Comparison of ENCODE assay signal across 35 cellular contexts in genomic region chr1:153336650-153337049, GRCh38. TPM values are rescaled to one million over a fixed set of nuclear protein-coding genes. Genes with fewer than 3 reads are reported as not detected.
"Had no signal": no experiment of that assay in that cellular context is flagged by ENCODE, and none has a peak within 500 bp of the region (broad histone marks: within the 10 kb centered on the region; RNA-seq: fewer than 3 reads in every experiment).

No MANE protein-coding gene starts in this region.

- H3K9ac ChIP-seq: parathyroid adenoma had no signal

- H3K27ac Mint-ChIP-seq: activated naive CD8-positive, alpha-beta T cell; activated T-helper 2 cell treated with anti-CD3 and anti-CD28 coated beads, Interferon-gamma antibody, Interleukin-2, Interleukin-4, amounts not matched to agents 10 μg/mL and 5 μg/mL and 100 μg/mL, durations not matched to agents 14 hours and 24 hours and 36 hours; endodermal cell; memory B cell; nephron; stimulated activated effector memory CD8-positive, alpha-beta T cell treated with anti-CD3 and anti-CD28 coated beads, Interleukin-12 subunit alpha, Interleukin-12 subunit beta, amount 100 ng/mL, for 72 hours; type B pancreatic cell; WTC11 had no signal

- DNase-seq: activated CD4-positive, alpha-beta T cell treated with anti-CD3 and anti-CD28 coated beads, Interleukin-2, amount 50 U/mL, for 4 hours; activated CD8-positive, alpha-beta memory T cell treated with anti-CD3 and anti-CD28 coated beads, Interleukin-2, amount 50 U/mL, for 48 hours; activated naive CD4-positive, alpha-beta T cell; activated T-cell treated with anti-CD3 and anti-CD28 coated beads, Interleukin-2, amount 50 U/mL, for 4 hours; adrenal gland; cerebellar nuclear complex; cortex of kidney; endodermal cell; esophagus squamous epithelium; gastrocnemius medialis; hypothalamus; islet precursor cell; left colon; right cardiac atrium; stimulated activated CD4-positive, alpha-beta T cell treated with anti-CD3 and anti-CD28 coated beads, Interleukin-12 subunit alpha, Interleukin-12 subunit beta, amount 100 ng/mL, for 4 hours; stomach; T-helper 1 cell; T-helper 9 cell; testis had no signal

- H3K27me3 Mint-ChIP-seq: activated naive CD8-positive, alpha-beta T cell had no signal

- H3K4me1 Mint-ChIP-seq: memory B cell; nephron; stimulated activated effector memory CD8-positive, alpha-beta T cell treated with anti-CD3 and anti-CD28 coated beads, Interleukin-12 subunit alpha, Interleukin-12 subunit beta, amount 100 ng/mL, for 72 hours; WTC11 had no signal

- H3K9me3 Mint-ChIP-seq: activated T-helper 2 cell treated with anti-CD3 and anti-CD28 coated beads, Interferon-gamma antibody, Interleukin-2, Interleukin-4, amounts not matched to agents 10 μg/mL and 5 μg/mL and 100 μg/mL, durations not matched to agents 14 hours and 24 hours and 36 hours; endodermal cell; stimulated activated effector memory CD8-positive, alpha-beta T cell treated with anti-CD3 and anti-CD28 coated beads, Interleukin-12 subunit alpha, Interleukin-12 subunit beta, amount 100 ng/mL, for 72 hours; type B pancreatic cell had no signal

- ATAC-seq: activated T-cell treated with anti-CD3 and anti-CD28 coated beads, Interleukin-2, amount 50 U/mL, for 4 hours; gastrocnemius medialis; left colon; right cardiac atrium; stimulated activated effector memory CD8-positive, alpha-beta T cell treated with anti-CD3 and anti-CD28 coated beads, Interleukin-12 subunit alpha, Interleukin-12 subunit beta, amount 100 ng/mL, for 72 hours; WTC11 had no signal

- H3K4me3 ChIP-seq: adrenal gland, esophagus squamous epithelium, gastrocnemius medialis, stomach, testis, vagina had no signal

- H3K9me3 ChIP-seq: esophagus squamous epithelium, gastrocnemius medialis, testis, vagina had no signal

- H3K36me3 ChIP-seq: adrenal gland, gastrocnemius medialis, stomach, vagina had no signal

- H2AFZ ChIP-seq: parathyroid adenoma had no signal

- FAIRE-seq: astrocyte, bronchial epithelial cell had no signal

- H3K79me2 ChIP-seq: parathyroid adenoma had no signal

- H3K27me3 ChIP-seq: adrenal gland, esophagus squamous epithelium, gastrocnemius medialis, testis, vagina had no signal

- H3K4me1 ChIP-seq: adrenal gland, esophagus squamous epithelium, gastrocnemius medialis, parathyroid adenoma, stomach, testis, vagina had no signal

- H3K36me3 Mint-ChIP-seq: stimulated activated effector memory CD8-positive, alpha-beta T cell treated with anti-CD3 and anti-CD28 coated beads, Interleukin-12 subunit alpha, Interleukin-12 subunit beta, amount 100 ng/mL, for 72 hours; type B pancreatic cell had no signal

- H3K27ac ChIP-seq: adrenal gland, esophagus squamous epithelium, gastrocnemius medialis, parathyroid adenoma, stomach, testis, vagina had no signal

- H3K4me3 Mint-ChIP-seq: activated naive CD8-positive, alpha-beta T cell; activated T-cell treated with anti-CD3 and anti-CD28 coated beads, Interleukin-2, amount 50 U/mL, for 4 hours; endodermal cell; memory B cell; nephron; stimulated activated effector memory CD8-positive, alpha-beta T cell treated with anti-CD3 and anti-CD28 coated beads, Interleukin-12 subunit alpha, Interleukin-12 subunit beta, amount 100 ng/mL, for 72 hours; type B pancreatic cell; WTC11 had no signal

RNA-seq across cellular contexts. Expression of gene PGLYRP4, which starts 12.0 kb away (rescaled TPM):
- total RNA-seq: activated CD8-positive, alpha-beta memory T cell treated with anti-CD3 and anti-CD28 coated beads for 36 hours; activated T-cell treated with anti-CD3 and anti-CD28 coated beads, Interleukin-2, amount 50 U/mL, for 4 hours; activated T-helper 2 cell treated with anti-CD3 and anti-CD28 coated beads, Interferon-gamma antibody, Interleukin-2, Interleukin-4, amounts not matched to agents 10 μg/mL and 5 μg/mL and 100 μg/mL, durations not matched to agents 14 hours and 24 hours and 36 hours; adrenal gland; astrocyte; bronchial epithelial cell; endodermal cell; gastrocnemius medialis; left colon; mononuclear cell; myocyte; pulmonary artery endothelial cell; right cardiac atrium; skeletal muscle tissue; stomach; WTC11 had no signal
- polyA plus RNA-seq: adrenal gland, right cardiac atrium had no signal

RNA-seq across cellular contexts. Expression of gene S100A9, which starts 21.0 kb away (rescaled TPM):
- total RNA-seq: activated CD8-positive, alpha-beta memory T cell treated with anti-CD3 and anti-CD28 coated beads for 36 hours; activated T-helper 2 cell treated with anti-CD3 and anti-CD28 coated beads, Interferon-gamma antibody, Interleukin-2, Interleukin-4, amounts not matched to agents 10 μg/mL and 5 μg/mL and 100 μg/mL, durations not matched to agents 14 hours and 24 hours and 36 hours; endodermal cell; myocyte had no signal

RNA-seq across cellular contexts. Expression of gene PGLYRP3, which starts 23.9 kb away (rescaled TPM):
- total RNA-seq: activated CD8-positive, alpha-beta memory T cell treated with anti-CD3 and anti-CD28 coated beads for 36 hours; activated T-cell treated with anti-CD3 and anti-CD28 coated beads, Interleukin-2, amount 50 U/mL, for 4 hours; activated T-helper 2 cell treated with anti-CD3 and anti-CD28 coated beads, Interferon-gamma antibody, Interleukin-2, Interleukin-4, amounts not matched to agents 10 μg/mL and 5 μg/mL and 100 μg/mL, durations not matched to agents 14 hours and 24 hours and 36 hours; adrenal gland; astrocyte; endodermal cell; gastrocnemius medialis; left colon; mononuclear cell; myocyte; pulmonary artery endothelial cell; right cardiac atrium; skeletal muscle tissue; stomach; testis; WTC11 had no signal
- polyA plus RNA-seq: adrenal gland, right cardiac atrium had no signal

RNA-seq across cellular contexts. Expression of gene S100A12, which starts 38.8 kb away (rescaled TPM):
- total RNA-seq: activated CD8-positive, alpha-beta memory T cell treated with anti-CD3 and anti-CD28 coated beads for 36 hours; activated T-cell treated with anti-CD3 and anti-CD28 coated beads, Interleukin-2, amount 50 U/mL, for 4 hours; activated T-helper 2 cell treated with anti-CD3 and anti-CD28 coated beads, Interferon-gamma antibody, Interleukin-2, Interleukin-4, amounts not matched to agents 10 μg/mL and 5 μg/mL and 100 μg/mL, durations not matched to agents 14 hours and 24 hours and 36 hours; astrocyte; bronchial epithelial cell; endodermal cell; myocyte; pulmonary artery endothelial cell; testis; WTC11 had no signal

RNA-seq across cellular contexts. Expression of gene S100A8, which starts 54.2 kb away (rescaled TPM):
- total RNA-seq: activated CD8-positive, alpha-beta memory T cell treated with anti-CD3 and anti-CD28 coated beads for 36 hours; activated T-cell treated with anti-CD3 and anti-CD28 coated beads, Interleukin-2, amount 50 U/mL, for 4 hours; activated T-helper 2 cell treated with anti-CD3 and anti-CD28 coated beads, Interferon-gamma antibody, Interleukin-2, Interleukin-4, amounts not matched to agents 10 μg/mL and 5 μg/mL and 100 μg/mL, durations not matched to agents 14 hours and 24 hours and 36 hours; astrocyte; endodermal cell; myocyte; pulmonary artery endothelial cell; WTC11 had no signal
